In genomic region chr1:160576866-160577265, GRCh38 we compare ENCODE assay signal across 18 cellular contexts. TPM values are rescaled to one million over a fixed set of nuclear protein-coding genes. Genes with fewer than 3 reads are reported as not detected.
DNase-seq lines count a peak whose midpoint lies in the region; ATAC-seq, FAIRE-seq and TF ChIP-seq lines count a peak whose summit lies in the region.
"Had no signal": no experiment of that assay in that cellular context is flagged by ENCODE, and none has a peak within 500 bp of the region (broad histone marks: within the 10 kb centered on the region; RNA-seq: fewer than 3 reads in every experiment).

No MANE protein-coding gene starts in this region.

- intact Hi-C loops in CD4-positive, alpha-beta memory T cell (cut with micrococcal nuclease) = loop anchor here (2.0 kb wide), 2 partner anchors 16 to 36 kb away; no protein-coding TSS in a partner anchor
- intact Hi-C loops in spleen (cut with DNase I; ENCODE audit: low total_unique reads) = no loop called here

- TF ChIP-seq POLR2A in spleen (IDR thresholded peaks at IDR 0.05) = no peak

- H3K4me1 ChIP-seq in CD4-positive, alpha-beta memory T cell (ENCODE audit: insufficient read depth, low read length) = peaks cover 83% of the 10 kb centered on the region
- H3K4me1 ChIP-seq in spleen (peaks cover 8 to 89% (median 45%) of the 10 kb centered on the region in 6 donors), small intestine (ENCODE audit: control insufficient read depth in 2 of 2, insufficient read depth in 1 of 2, low read depth in 1 of 2, low read length in 1 of 2) (no peaks in the 10 kb centered on the region)
- H3K4me1 ChIP-seq: psoas muscle had no signal

- H3K4me3 Mint-ChIP-seq in CD4-positive, alpha-beta memory T cell = peak overlapping the region; percentile 88 to 98 (median 94)
- H3K4me3 Mint-ChIP-seq in IgD-negative memory B cell = peak overlapping the region; percentile 18 to 92 (median 82)
- peak overlapping the region; percentile 86 for H3K4me3 Mint-ChIP-seq in activated naive CD8-positive, alpha-beta T cell treated with anti-CD3 and anti-CD28 coated beads for 36 hours

- no peak for ATAC-seq in GM18502 (IDR thresholded peaks at IDR 0.05; ENCODE audit: poor library complexity, unreplicated experiment)
- ATAC-seq: left colon, psoas muscle had no signal

- peak overlapping the region; percentile 68 for H3K27ac ChIP-seq in CD4-positive, alpha-beta memory T cell (ENCODE audit: low read depth, low read length)
- H3K27ac ChIP-seq in spleen (peak overlapping the region in 7 of 8 donors; percentile 66 to 90 (median 86)), small intestine (ENCODE audit: low read depth in 1 of 2, low read length in 1 of 2) (peak overlapping the region in 1 of 2 donors; percentile 13)
- H3K27ac ChIP-seq: psoas muscle had no signal

- peak overlapping the region; percentile 89 to 95 (median 92) for H3K27ac Mint-ChIP-seq in CD4-positive, alpha-beta memory T cell
- peak overlapping the region in 2 of 3 donors; percentile 11 to 16 for H3K27ac Mint-ChIP-seq in IgD-negative memory B cell
- peak overlapping the region; percentile 99 for H3K27ac Mint-ChIP-seq in activated naive CD8-positive, alpha-beta T cell treated with anti-CD3 and anti-CD28 coated beads for 36 hours

- no peaks in the 10 kb centered on the region for H3K9me3 ChIP-seq in CD4-positive, alpha-beta memory T cell (ENCODE audit: control insufficient read depth in 1 of 2, low read length in 2 of 2)
- H3K9me3 ChIP-seq in spleen = no peaks in the 10 kb centered on the region
- H3K9me3 ChIP-seq in small intestine (ENCODE audit: control insufficient read depth, low read depth) = no peaks in the 10 kb centered on the region
- H3K9me3 ChIP-seq: psoas muscle had no signal

- H3K36me3 Mint-ChIP-seq in CD4-positive, alpha-beta memory T cell = peaks cover 12 to 20% of the 10 kb centered on the region in 2 donors
- H3K36me3 Mint-ChIP-seq in IgD-negative memory B cell = peaks cover 2% of the 10 kb centered on the region
- H3K36me3 Mint-ChIP-seq in activated naive CD8-positive, alpha-beta T cell treated with anti-CD3 and anti-CD28 coated beads for 36 hours = peaks cover 34% of the 10 kb centered on the region

- 28 to 40% (median 34%) methylated on average over 2 of the region's 2 CpGs for WGBS in spleen, 5 donors
- 40 to 44% (median 43%) methylated on average over 2 of the region's 2 CpGs for WGBS in small intestine, 3 donors

- H3K36me3 ChIP-seq in CD4-positive, alpha-beta memory T cell (ENCODE audit: insufficient read depth, low read length) = no peaks in the 10 kb centered on the region
- H3K36me3 ChIP-seq in spleen (no peaks in the 10 kb centered on the region), small intestine (ENCODE audit: control insufficient read depth in 2 of 2, insufficient read depth in 2 of 2, low read length in 2 of 2) (no peaks in the 10 kb centered on the region)

- CTCF ChIA-PET in CD4-positive, alpha-beta memory T cell (lab: Charles Lee; ENCODE audit: partially characterized antibody) = interaction anchor here (0.8 to 5.1 kb wide), 13 partner anchors 9 to 148 kb away, joined by 3 to 35 read pairs (median 6); no protein-coding TSS in a partner anchor

- peaks cover 0 to under 1% (median 0%) of the 10 kb centered on the region in 8 donors for H3K9me3 Mint-ChIP-seq in CD4-positive, alpha-beta memory T cell
- H3K9me3 Mint-ChIP-seq in IgD-negative memory B cell = no peaks in the 10 kb centered on the region
- H3K9me3 Mint-ChIP-seq in activated naive CD8-positive, alpha-beta T cell treated with anti-CD3 and anti-CD28 coated beads for 36 hours = peaks cover 7% of the 10 kb centered on the region

- DNase-seq in CD4-positive, alpha-beta memory T cell = peak in 1 of 5 donors; percentile 53
- DNase-seq in activated naive CD8-positive, alpha-beta T cell treated with anti-CD3 and anti-CD28 coated beads for 36 hours = no peak
- DNase-seq in spleen (no peak), DMS79 treated with DMSO at 0.1 percent for 48 hours (lab: John Stamatoyannopoulos, UW) (no peak), small intestine (no peak)
- DNase-seq: DMS79, left colon, MV-4-11, NCI-H2029, NCI-H510A, psoas muscle, SIG-M5, substantia nigra had no signal

- peak overlapping the region; percentile 73 to 80 for H3K4me3 ChIP-seq in CD4-positive, alpha-beta memory T cell (ENCODE audit: low read length in 2 of 2)
- H3K4me3 ChIP-seq in spleen (peak overlapping the region in 7 of 8 donors; percentile 3 to 67 (median 39)), small intestine (ENCODE audit: low read depth in 1 of 2, low read length in 2 of 2) (peak overlapping the region in 1 of 2 donors; percentile 10)
- H3K4me3 ChIP-seq: psoas muscle had no signal

- H3K27me3 ChIP-seq in CD4-positive, alpha-beta memory T cell (ENCODE audit: insufficient read depth, low read length) = no peaks in the 10 kb centered on the region
- H3K27me3 ChIP-seq in spleen (replicated peaks in 1 of 7) = no peaks in the 10 kb centered on the region
- no peaks in the 10 kb centered on the region for H3K27me3 ChIP-seq in small intestine (ENCODE audit: control insufficient read depth in 2 of 2, insufficient read depth in 2 of 2, low read length in 2 of 2)

- TF ChIP-seq CTCF in spleen (IDR thresholded peaks at IDR 0.05 in 8 of 11, conservative IDR thresholded peaks at IDR 0.05 in 3 of 11) = no peak

- H3K4me1 Mint-ChIP-seq in CD4-positive, alpha-beta memory T cell = peaks cover 66 to 98% (median 74%) of the 10 kb centered on the region in 4 donors
- H3K4me1 Mint-ChIP-seq in IgD-negative memory B cell = peaks cover 28 to 66% (median 54%) of the 10 kb centered on the region in 3 donors
- H3K4me1 Mint-ChIP-seq in activated naive CD8-positive, alpha-beta T cell treated with anti-CD3 and anti-CD28 coated beads for 36 hours = peaks cover 88% of the 10 kb centered on the region

- no peak for FAIRE-seq in small intestine (lab: Jason Lieb, UNC)
- FAIRE-seq: H1 had no signal

- POLR2A ChIA-PET in CD4-positive, alpha-beta memory T cell (lab: Charles Lee; ENCODE audit: partially characterized antibody) = interaction anchor here (1.1 to 18.0 kb wide), 10 partner anchors 7 to 148 kb away, joined by 4 to 639 read pairs (median 22); partner anchors contain the start of genes SLAMF1 and SLAMF6

- no peaks in the 10 kb centered on the region for H3K27me3 Mint-ChIP-seq in CD4-positive, alpha-beta memory T cell
- H3K27me3 Mint-ChIP-seq in IgD-negative memory B cell = no peaks in the 10 kb centered on the region
- no peaks in the 10 kb centered on the region for H3K27me3 Mint-ChIP-seq in activated naive CD8-positive, alpha-beta T cell treated with anti-CD3 and anti-CD28 coated beads for 36 hours

RNA-seq across cellular contexts. Expression of gene CD84, which starts 2.4 kb away (rescaled TPM):
- 10 to 100 TPM; 97.5 to 98.9 TPM for total RNA-seq in CD4-positive, alpha-beta memory T cell
- 10 to 100 TPM; 15.9 to 33.6 TPM for polyA plus RNA-seq in CD4-positive, alpha-beta memory T cell
- 8.7 TPM for polyA plus RNA-seq in IgD-negative memory B cell
- total RNA-seq in activated naive CD8-positive, alpha-beta T cell treated with anti-CD3 and anti-CD28 coated beads for 36 hours = 10 to 100 TPM; 13.5 to 13.7 TPM
- 10 to 100 TPM; 50.3 to 76.1 (median 62.5) TPM for total RNA-seq in spleen
- 10 to 100 TPM in 1 of 3 donors, 1 to 10 TPM in 2; 4.7 to 10.9 (median 5.4) TPM for polyA plus RNA-seq in spleen
- polyA plus RNA-seq in small intestine = under 1 TPM; 0.22 to 0.94 (median 0.27) TPM
- total RNA-seq: fibroblast of villous mesenchyme, H1 had no signal
- polyA plus RNA-seq: BJ, H1 had no signal

RNA-seq across cellular contexts. Expression of gene SLAMF6, which starts 53.8 kb away (rescaled TPM):
- 10 to 100 TPM; 56.4 to 59.1 TPM for total RNA-seq in CD4-positive, alpha-beta memory T cell
- 100 to 1,000 TPM in 1 of 2 donors, 10 to 100 TPM in 1; 96.8 to 105 TPM for polyA plus RNA-seq in CD4-positive, alpha-beta memory T cell
- polyA plus RNA-seq in IgD-negative memory B cell = 109 TPM
- total RNA-seq in activated naive CD8-positive, alpha-beta T cell treated with anti-CD3 and anti-CD28 coated beads for 36 hours = 10 to 100 TPM; 46.8 to 48.1 TPM
- 10 to 100 TPM; 21.5 to 52.4 (median 36.1) TPM for total RNA-seq in spleen
- 10 to 100 TPM; 35.2 to 38.5 (median 37.0) TPM for polyA plus RNA-seq in spleen
- polyA plus RNA-seq in small intestine = 1 to 10 TPM in 1 of 3 donors, under 1 TPM in 2; 0.22 to 1.6 (median 0.81) TPM
- total RNA-seq: fibroblast of villous mesenchyme, H1 had no signal
- polyA plus RNA-seq: BJ, H1 had no signal

Comparison
In these comparisons a context has a peak if more than half of its experiments do, and no peak if none do; other contexts are left out.
1. H3K27ac Mint-ChIP-seq: peak in every context shown above with its lines; median percentile 99 in activated naive CD8-positive, alpha-beta T cell treated with anti-CD3 and anti-CD28 coated beads for 36 hours; 92 in CD4-positive, alpha-beta memory T cell; 14 in IgD-negative memory B cell.
2. RNA of gene SLAMF6, which starts 53.8 kb away (polyA plus RNA-seq): 109 TPM in IgD-negative memory B cell (single experiment), 96.8 to 105 TPM in CD4-positive, alpha-beta memory T cell and 35.2 to 38.5 TPM in spleen; 0.22 to 1.6 TPM in small intestine; every median in the first group is over 10 times any median in the second.
3. Peak in every context shown above with its lines, with median percentiles within 50 percentile points of each other: H3K4me3 Mint-ChIP-seq.